Comparison of ENCODE assay signal across 8 cellular contexts in genomic region chr17:75031972-75032895, GRCh38. TPM values are rescaled to one million over a fixed set of nuclear protein-coding genes. Genes with fewer than 3 reads are reported as not detected.
A peak's percentile ranks its signal among the peaks of the same experiment; 100 is the strongest.
DNase-seq lines count a peak whose midpoint lies in the region; ATAC-seq lines count a peak whose summit lies in the region.

No MANE protein-coding gene starts in this region.

- DNase-seq in GM04504 (ENCODE audit: low read depth) (peak; percentile 72), NCI-H146 treated with DMSO at 0.1 percent for 48 hours (lab: John Stamatoyannopoulos, UW; ENCODE audit: unreplicated experiment) (peak; percentile 55), T47D (ENCODE audit: low read depth in 1 of 2, low spot score in 1 of 2) (peak; percentile 67 to 93), sciatic nerve (ENCODE audit: low spot score) (peak; percentile 85)
- peak; percentile 66 for DNase-seq in T-helper 2 cell treated with Interferon-gamma antibody and Interleukin-4, amounts not matched to agents 5 μg/mL and 100 μg/mL, for 36 hours (ENCODE audit: low spot score)

- no peaks in the 10 kb centered on the region for H3K9me3 ChIP-seq in iPS-15b (ENCODE audit: control insufficient read depth, insufficient read depth, low read length)

- no peaks in the 10 kb centered on the region for H3K4me1 ChIP-seq in iPS-15b (ENCODE audit: control insufficient read depth, insufficient read depth, low read length)

- H3K9ac ChIP-seq in iPS-15b (ENCODE audit: low read depth, low read length), result no peak overlapping the region

- H3K36me3 ChIP-seq in iPS-15b (ENCODE audit: control insufficient read depth, insufficient read depth, low read length), result no peaks in the 10 kb centered on the region

- peaks cover 43% of the 10 kb centered on the region for H3K4me1 Mint-ChIP-seq in T-helper 2 cell treated with Interferon-gamma antibody and Interleukin-4, amounts not matched to agents 5 μg/mL and 100 μg/mL, for 36 hours (ENCODE audit: low read depth)

- H3K36me3 Mint-ChIP-seq in T-helper 2 cell treated with Interferon-gamma antibody and Interleukin-4, amounts not matched to agents 5 μg/mL and 100 μg/mL, for 36 hours (ENCODE audit: low read depth), result peaks cover 2% of the 10 kb centered on the region

- H3K27me3 ChIP-seq in iPS-15b (ENCODE audit: control insufficient read depth, insufficient read depth, low read length), result peaks cover 2% of the 10 kb centered on the region

- peak overlapping the region; percentile 43 for H3K27ac Mint-ChIP-seq in T-helper 2 cell treated with Interferon-gamma antibody and Interleukin-4, amounts not matched to agents 5 μg/mL and 100 μg/mL, for 36 hours

- H3K4me3 Mint-ChIP-seq in T-helper 2 cell treated with Interferon-gamma antibody and Interleukin-4, amounts not matched to agents 5 μg/mL and 100 μg/mL, for 36 hours, result peak overlapping the region; percentile 98

- intact Hi-C loops in sciatic nerve (cut with DNase I), result no loop called here

- H3K9me3 Mint-ChIP-seq in T-helper 2 cell treated with Interferon-gamma antibody and Interleukin-4, amounts not matched to agents 5 μg/mL and 100 μg/mL, for 36 hours, result peaks cover 4% of the 10 kb centered on the region

- H3K27me3 Mint-ChIP-seq in T-helper 2 cell treated with Interferon-gamma antibody and Interleukin-4, amounts not matched to agents 5 μg/mL and 100 μg/mL, for 36 hours (ENCODE audit: low read depth), result peaks cover 14% of the 10 kb centered on the region

- ATAC-seq in sciatic nerve (peak; percentile 70), HG02610 (IDR thresholded peaks at IDR 0.05; ENCODE audit: unreplicated experiment) (no peak), HG03196 (IDR thresholded peaks at IDR 0.05; ENCODE audit: unreplicated experiment) (no peak)

- peak overlapping the region; percentile 86 for H3K4me3 ChIP-seq in iPS-15b (ENCODE audit: low read depth, low read length)

- in situ Hi-C loops in T47D (cut with HindIII; ENCODE audit: low pct_unique_long_range_greater_than_20kb, low sequenced_read_pairs), result no loop called here

RNA-seq across cellular contexts. Expression of gene ATP5PD, which starts 14.5 kb away (rescaled TPM):
- 147 TPM for total RNA-seq in sciatic nerve

RNA-seq across cellular contexts. Expression of gene KCTD2, which starts 14.8 kb away (rescaled TPM):
- 37.5 TPM for total RNA-seq in sciatic nerve

RNA-seq across cellular contexts. Expression of gene MRPL58, which starts 19.8 kb away (rescaled TPM):
- 20.1 TPM for total RNA-seq in sciatic nerve

RNA-seq across cellular contexts. Expression of gene CDR2L, which starts 44.8 kb away (rescaled TPM):
- 11.5 TPM for total RNA-seq in sciatic nerve

RNA-seq across cellular contexts. Expression of gene SLC16A5, which starts 55.5 kb away (rescaled TPM):
- total RNA-seq in sciatic nerve, result 10.5 TPM
